8 cellular contexts compared by ENCODE assay signal in genomic region chr10:92848441-92849233, GRCh38. TPM values are rescaled to one million over a fixed set of nuclear protein-coding genes. Genes with fewer than 3 reads are reported as not detected.
DNase-seq lines count a peak whose midpoint lies in the region; ATAC-seq and TF ChIP-seq lines count a peak whose summit lies in the region.

Gene EXOC6 (plus strand): TSS chr10:92848520. CDS start chr10:92848534, 14 bp downstream.

- peak within 1 kb of the TSS; percentile 85 for H3K27ac Mint-ChIP-seq in CD4-positive, alpha-beta T cell
- H3K27ac Mint-ChIP-seq in memory B cell: peak within 1 kb of the TSS; percentile 82

- H3K27ac ChIP-seq in CD4-positive, alpha-beta T cell (ENCODE audit: low read depth, low read length): peak within 1 kb of the TSS; percentile 72
- H3K27ac ChIP-seq in effector memory CD4-positive, alpha-beta T cell (ENCODE audit: insufficient read depth, low read length, poor library complexity, severe bottlenecking): peak within 1 kb of the TSS; percentile 87

- H3K36me3 Mint-ChIP-seq in CD4-positive, alpha-beta T cell (ENCODE audit: low read depth): no peaks in the 10 kb centered on the region
- H3K36me3 Mint-ChIP-seq in memory B cell: peaks cover 2% of the 10 kb centered on the region

- intact Hi-C loops in CD4-positive, alpha-beta T cell (cut with DNase I, micrococcal nuclease): loop anchor here in 1 of 2 experiments (5.0 to 10.0 kb wide), 8 partner anchors 256 to 1686 kb away; partner anchors contain the start of genes CEP55, CPEB3, FRA10AC1 and HECTD2

- no peaks in the 10 kb centered on the region for H3K9me3 Mint-ChIP-seq in CD4-positive, alpha-beta T cell
- H3K9me3 Mint-ChIP-seq in memory B cell: no peaks in the 10 kb centered on the region

- H3K4me3 Mint-ChIP-seq in CD4-positive, alpha-beta T cell: peak within 1 kb of the TSS; percentile 94
- peak within 1 kb of the TSS; percentile 87 for H3K4me3 Mint-ChIP-seq in memory B cell

- no peaks in the 10 kb centered on the region for H3K27me3 Mint-ChIP-seq in CD4-positive, alpha-beta T cell
- no peaks in the 10 kb centered on the region for H3K27me3 Mint-ChIP-seq in memory B cell

- no peaks in the 10 kb centered on the region for H3K27me3 ChIP-seq in CD4-positive, alpha-beta T cell (ENCODE audit: control insufficient read depth, insufficient read depth, low read length)
- no peaks in the 10 kb centered on the region for H3K27me3 ChIP-seq in effector memory CD4-positive, alpha-beta T cell (replicated peaks; ENCODE audit: control insufficient read depth, insufficient read depth, low read length, poor library complexity, severe bottlenecking)

- peak; percentile 87 for ATAC-seq in CD4-positive, alpha-beta T cell (ENCODE audit: poor library complexity)
- ATAC-seq in HG03457 (IDR thresholded peaks at IDR 0.05; ENCODE audit: unreplicated experiment) (peak; percentile 50), memory B cell (ENCODE audit: low read depth) (peak; percentile 85)

- TF ChIP-seq CTCF in CD4-positive, alpha-beta T cell (IDR thresholded peaks at IDR 0.05): no peak

- H3K4me1 Mint-ChIP-seq in CD4-positive, alpha-beta T cell (ENCODE audit: low read depth): peaks cover 36% of the 10 kb centered on the region
- H3K4me1 Mint-ChIP-seq in memory B cell: peaks cover 17% of the 10 kb centered on the region

- peaks cover 6% of the 10 kb centered on the region for H3K4me1 ChIP-seq in effector memory CD4-positive, alpha-beta T cell (ENCODE audit: control insufficient read depth, insufficient read depth, low read length, poor library complexity, severe bottlenecking)

- POLR2A ChIA-PET in CD4-positive, alpha-beta T cell (lab: Charles Lee): interaction anchor here (0.6 to 2.9 kb wide), 30 partner anchors 8 to 1686 kb away, joined by 3 to 33 read pairs (median 5); partner anchors contain the start of genes BTAF1, CEP55, CPEB3 and FRA10AC1
- POLR2A ChIA-PET in activated CD8-positive, alpha-beta memory T cell treated with anti-CD3 and anti-CD28 coated beads for 36 hours (lab: Charles Lee): interaction anchor here (0.6 to 0.7 kb wide), 4 partner anchors 276 to 1217 kb away, joined by 3 to 4 read pairs (median 3); no protein-coding TSS in a partner anchor

- peak within 1 kb of the TSS; percentile 84 for H3K4me3 ChIP-seq in effector memory CD4-positive, alpha-beta T cell (ENCODE audit: insufficient read depth, low read depth, low read length, poor library complexity, severe bottlenecking)

- CTCF ChIA-PET in CD4-positive, alpha-beta T cell (lab: Charles Lee): interaction anchor here (0.6 to 1.3 kb wide), 3 partner anchors 10 to 1514 kb away, joined by 3 to 4 read pairs (median 3); partner anchors contain the start of genes FRA10AC1 and NOC3L
- CTCF ChIA-PET in activated CD8-positive, alpha-beta memory T cell treated with anti-CD3 and anti-CD28 coated beads for 36 hours (lab: Charles Lee): interaction anchor here (1.7 kb wide), 1 partner anchor 214 kb away, joined by 3 read pairs; no protein-coding TSS in a partner anchor

- H3K36me3 ChIP-seq in effector memory CD4-positive, alpha-beta T cell (ENCODE audit: control insufficient read depth, insufficient read depth, low read length): no peaks in the 10 kb centered on the region

- peak; percentile 75 to 87 (median 84) for DNase-seq in CD4-positive, alpha-beta T cell
- DNase-seq in GM19240 (ENCODE audit: insufficient read length, low spot score) (peak; percentile 52), NK-92 (lab: John Stamatoyannopoulos, UW; ENCODE audit: unreplicated experiment) (peak; percentile 12), memory B cell (ENCODE audit: low spot score in 2 of 2) (peak; percentile 86 to 92)
- peak; percentile 69 to 79 (median 77) for DNase-seq in effector memory CD4-positive, alpha-beta T cell
- DNase-seq in stimulated activated CD8-positive, alpha-beta memory T cell treated with anti-CD3 and anti-CD28 coated beads, Interleukin-12 subunit alpha, Interleukin-12 subunit beta, amount 100 ng/mL, for 1 hour (ENCODE audit: low read depth): peak; percentile 73

- H3K9me3 ChIP-seq in CD4-positive, alpha-beta T cell (ENCODE audit: control insufficient read depth, low read length): no peaks in the 10 kb centered on the region
- no peaks in the 10 kb centered on the region for H3K9me3 ChIP-seq in effector memory CD4-positive, alpha-beta T cell (ENCODE audit: control insufficient read depth, low read length)

RNA-seq across cellular contexts. Expression of gene EXOC6, which starts in this region (rescaled TPM):
- 1 to 10 TPM; 6.6 to 7.4 TPM for total RNA-seq in CD4-positive, alpha-beta T cell
- total RNA-seq in activated CD8-positive, alpha-beta memory T cell treated with anti-CD3 and anti-CD28 coated beads for 36 hours: 10 to 100 TPM; 11.6 to 12.4 TPM

Comparison
In these comparisons a context has a peak if more than half of its experiments do, and no peak if none do; other contexts are left out.
1. Peak in every context shown above with its lines: DNase-seq, ATAC-seq, H3K4me3 ChIP-seq and H3K27ac ChIP-seq.
2. DNase-seq: peak in every context shown above with its lines; median percentile 89 in memory B cell; 84 in CD4-positive, alpha-beta T cell; 77 in effector memory CD4-positive, alpha-beta T cell; 73 in stimulated activated CD8-positive, alpha-beta memory T cell treated with anti-CD3 and anti-CD28 coated beads, Interleukin-12 subunit alpha, Interleukin-12 subunit beta, amount 100 ng/mL, for 1 hour; 52 in GM19240; 12 in NK-92.